ENCODE assay signal across 8 cellular contexts in genomic region chr7:157918326-157918725, GRCh38.
"Had no signal": no experiment of that assay in that cellular context is flagged by ENCODE, and none has a peak within 500 bp of the region (broad histone marks: within the 10 kb centered on the region; RNA-seq: fewer than 3 reads in every experiment).

No MANE protein-coding gene starts in this region.

- H2AFZ ChIP-seq: GM23338 had no signal

- ATAC-seq: GM23338 had no signal

- H3K4me3 ChIP-seq: GM23338 had no signal

- H3K4me2 ChIP-seq: GM23338 had no signal

- DNase-seq: H9, HCEC 1CT, IMR-90, KBM-7 had no signal

- FAIRE-seq: H1, H54, HTR-8/SVneo had no signal
